In genomic region chr14:102943454-102943853, GRCh38 we compare ENCODE assay signal across 34 cellular contexts. TPM values are rescaled to one million over a fixed set of nuclear protein-coding genes. Genes with fewer than 3 reads are reported as not detected.
"Had no signal": no experiment of that assay in that cellular context is flagged by ENCODE, and none has a peak within 500 bp of the region (broad histone marks: within the 10 kb centered on the region; RNA-seq: fewer than 3 reads in every experiment).

No MANE protein-coding gene starts in this region.

- DNase-seq: activated B cell treated with CpG ODN at 0.5 μM for 24 hours; activated CD4-positive, alpha-beta T cell treated with anti-CD3 and anti-CD28 coated beads for 48 hours; activated CD4-positive, alpha-beta T cell treated with anti-CD3 and anti-CD28 coated beads, Interleukin-2, amount 50 U/mL, for 1 hour; activated CD4-positive, alpha-beta T cell treated with anti-CD3 and anti-CD28 coated beads, Interleukin-2, amount 50 U/mL, for 48 hours; activated CD8-positive, alpha-beta memory T cell treated with anti-CD3 and anti-CD28 coated beads for 24 hours; activated CD8-positive, alpha-beta T cell treated with anti-CD3 and anti-CD28 coated beads for 36 hours; activated effector memory CD4-positive, alpha-beta T cell treated with Interleukin-2 at 50 U/mL for 16 hours; activated gamma-delta T cell treated with Interleukin-2 at 50 U/mL for 16 hours; activated naive CD4-positive, alpha-beta T cell treated with anti-CD3 and anti-CD28 coated beads, Interleukin-2, amount 50 U/mL, for 16 hours; activated naive CD4-positive, alpha-beta T cell treated with Interleukin-2 at 50 U/mL for 16 hours; activated T-cell treated with anti-CD3 and anti-CD28 coated beads, Interleukin-2, amount 50 U/mL, for 4 hours; amniotic stem cell; anterior cingulate cortex; brain microvascular endothelial cell; effector memory CD4-positive, alpha-beta T cell; endodermal cell; erythroblast; foreskin keratinocyte; gastrocnemius medialis; glutamatergic neuron; heart left ventricle; T-helper 17 cell; T1000; WERI-Rb-1 had no signal

- H3K27ac Mint-ChIP-seq: activated B cell treated with CpG ODN at 0.5 μM for 24 hours; activated CD8-positive, alpha-beta T cell treated with anti-CD3 and anti-CD28 coated beads for 36 hours; activated naive CD8-positive, alpha-beta T cell; activated T-helper 17 cell treated with anti-CD3 and anti-CD28 coated beads, Interleukin-2, amount 50 U/mL, for 72 hours; dendritic cell treated with granulocyte-macrophage colony-stimulating factor and Interleukin-4, amounts not matched to agents 40 ng/mL and 50 ng/mL, for 4 days; T-helper 17 cell; T-helper 2 cell treated with Interferon-gamma antibody and Interleukin-4, amounts not matched to agents 5 μg/mL and 100 μg/mL, for 36 hours had no signal

- H3K9me3 ChIP-seq: esophagus muscularis mucosa, gastrocnemius medialis, heart left ventricle had no signal

- H3K9me3 Mint-ChIP-seq: activated B cell treated with CpG ODN at 0.5 μM for 24 hours; activated CD8-positive, alpha-beta T cell treated with anti-CD3 and anti-CD28 coated beads for 36 hours; activated T-cell treated with anti-CD3 and anti-CD28 coated beads, Interleukin-2, amount 50 U/mL, for 4 hours; activated T-helper 17 cell treated with anti-CD3 and anti-CD28 coated beads, Interleukin-2, amount 50 U/mL, for 72 hours; central memory CD8-positive, alpha-beta T cell; dendritic cell treated with granulocyte-macrophage colony-stimulating factor and Interleukin-4, amounts not matched to agents 40 ng/mL and 50 ng/mL, for 4 days; endodermal cell; T-helper 2 cell treated with Interferon-gamma antibody and Interleukin-4, amounts not matched to agents 5 μg/mL and 100 μg/mL, for 36 hours had no signal

- H3K27me3 Mint-ChIP-seq: activated B cell treated with CpG ODN at 0.5 μM for 24 hours; activated CD8-positive, alpha-beta T cell treated with anti-CD3 and anti-CD28 coated beads for 36 hours; activated naive CD8-positive, alpha-beta T cell; activated T-helper 17 cell treated with anti-CD3 and anti-CD28 coated beads, Interleukin-2, amount 50 U/mL, for 72 hours; central memory CD8-positive, alpha-beta T cell; dendritic cell treated with granulocyte-macrophage colony-stimulating factor and Interleukin-4, amounts not matched to agents 40 ng/mL and 50 ng/mL, for 4 days; T-helper 17 cell had no signal

- H3K27ac ChIP-seq: brain microvascular endothelial cell, coronary artery, dorsolateral prefrontal cortex, esophagus muscularis mucosa, foreskin keratinocyte, gastrocnemius medialis, heart left ventricle, WERI-Rb-1 had no signal

- H3K4me3 Mint-ChIP-seq: activated B cell treated with CpG ODN at 0.5 μM for 24 hours; activated CD8-positive, alpha-beta T cell treated with anti-CD3 and anti-CD28 coated beads for 36 hours; activated naive CD8-positive, alpha-beta T cell; activated T-cell treated with anti-CD3 and anti-CD28 coated beads, Interleukin-2, amount 50 U/mL, for 4 hours; activated T-helper 17 cell treated with anti-CD3 and anti-CD28 coated beads, Interleukin-2, amount 50 U/mL, for 72 hours; central memory CD8-positive, alpha-beta T cell; dendritic cell treated with granulocyte-macrophage colony-stimulating factor and Interleukin-4, amounts not matched to agents 40 ng/mL and 50 ng/mL, for 4 days; endodermal cell; T-helper 17 cell; T-helper 2 cell treated with Interferon-gamma antibody and Interleukin-4, amounts not matched to agents 5 μg/mL and 100 μg/mL, for 36 hours had no signal

- H3K4me3 ChIP-seq: coronary artery, dorsolateral prefrontal cortex, esophagus muscularis mucosa, gastrocnemius medialis, heart left ventricle had no signal

- ATAC-seq: activated CD4-positive, CD25-positive, alpha-beta regulatory T cell treated with anti-CD3 and anti-CD28 coated beads, Interleukin-2, amount 50 U/mL, for 24 hours; activated CD8-positive, alpha-beta T cell treated with anti-CD3 and anti-CD28 coated beads for 36 hours; activated T-cell treated with anti-CD3 and anti-CD28 coated beads, Interleukin-2, amount 50 U/mL, for 4 hours; activated T-helper 17 cell treated with anti-CD3 and anti-CD28 coated beads, Interleukin-2, amount 50 U/mL, for 72 hours; foreskin keratinocyte; gastrocnemius medialis; heart left ventricle; T-helper 17 cell had no signal

- H3K4me1 Mint-ChIP-seq: activated T-helper 17 cell treated with anti-CD3 and anti-CD28 coated beads, Interleukin-2, amount 50 U/mL, for 72 hours; central memory CD8-positive, alpha-beta T cell; endodermal cell had no signal

- H3K27me3 ChIP-seq: brain microvascular endothelial cell, dorsolateral prefrontal cortex, esophagus muscularis mucosa, foreskin keratinocyte, gastrocnemius medialis, heart left ventricle had no signal

- H3K4me1 ChIP-seq: foreskin keratinocyte, gastrocnemius medialis had no signal

RNA-seq across cellular contexts. Expression of gene AMN, which starts 21.0 kb away (rescaled TPM):
- total RNA-seq: cardiac septum had no signal
